In genomic region chr20:17909745-17910345, GRCh38 we compare ENCODE assay signal across 19 cellular contexts. TPM values are rescaled to one million over a fixed set of nuclear protein-coding genes. Genes with fewer than 3 reads are reported as not detected.
DNase-seq lines count a peak whose midpoint lies in the region; ATAC-seq and TF ChIP-seq lines count a peak whose summit lies in the region.
"Had no signal": no experiment of that assay in that cellular context is flagged by ENCODE, and none has a peak within 500 bp of the region (broad histone marks: within the 10 kb centered on the region; RNA-seq: fewer than 3 reads in every experiment).

No MANE protein-coding gene starts in this region.

- peak overlapping the region; percentile 23; the same call in 1 of the 2 replicates for H3K4ac ChIP-seq in IMR-90 (ENCODE audit: low read depth, low read length)

- peaks cover 2% of the 10 kb centered on the region; the same call in 1 of the 2 replicates for H3K4me1 Mint-ChIP-seq in WTC11
- H3K4me1 Mint-ChIP-seq: activated CD4-positive, alpha-beta T cell treated with anti-CD3 and anti-CD28 coated beads for 36 hours; activated naive CD4-positive, alpha-beta T cell treated with anti-CD3 and anti-CD28 coated beads, Interleukin-2, amount 50 U/mL, for 24 hours had no signal

- no peak overlapping the region for H4K5ac ChIP-seq in IMR-90 (ENCODE audit: low read depth, low read length)

- H3K27ac ChIP-seq in IMR-90 (ENCODE audit: insufficient read depth, low read length) = no peak overlapping the region
- peak overlapping the region; percentile 1 to 75 (median 74) for H3K27ac ChIP-seq in gastroesophageal sphincter
- H3K27ac ChIP-seq in tibial artery = peak overlapping the region; percentile 48 to 72

- H2AK9ac ChIP-seq in IMR-90 (replicated peaks; ENCODE audit: low read depth, low read length, poor library complexity) = no peak overlapping the region

- H3K27ac Mint-ChIP-seq in WTC11 = no peak overlapping the region
- H3K27ac Mint-ChIP-seq: activated CD4-positive, alpha-beta T cell treated with anti-CD3 and anti-CD28 coated beads for 36 hours; activated naive CD4-positive, alpha-beta T cell treated with anti-CD3 and anti-CD28 coated beads, Interleukin-2, amount 50 U/mL, for 24 hours; stimulated activated naive CD8-positive, alpha-beta T cell treated with anti-CD3 and anti-CD28 coated beads, Interleukin-15, Interleukin-2, amounts not matched to agents 100 ng/mL and 50 ng/mL, for 24 hours had no signal

- no CpG with 5 or more reads among the region's 5 CpGs for WGBS in IMR-90 (ENCODE audit: extremely low coverage in 2 of 2, insufficient read length in 1 of 2), 2 experiments
- WGBS in gastroesophageal sphincter (ENCODE audit: low coverage in 1 of 2), 2 donors = 32 to 64% methylated on average over 3 to 4 of the region's 5 CpGs

- dilution Hi-C loops in IMR-90 (cut with HindIII; ENCODE audit: low sequenced_read_pairs, unreplicated experiment) = no loop called here

- CTCF ChIA-PET in IMR-90 (lab: Yijun Ruan, JAX) (interaction anchor here (1.1 to 1.4 kb wide), 2 partner anchors 27 to 254 kb away, joined by 3 read pairs; no protein-coding TSS in a partner anchor), WTC11 (lab: Charles Lee) (no interaction called here)

- POLR2A ChIA-PET in IMR-90 (lab: Charles Lee; ENCODE audit: unreplicated experiment) (no interaction called here), WTC11 (lab: Charles Lee) (no interaction called here)

- H3K9me3 Mint-ChIP-seq in WTC11 = 0 out of 2 replicates have a peak, but pooled peaks cover 5% of the 10 kb centered on the region
- H3K9me3 Mint-ChIP-seq: activated naive CD4-positive, alpha-beta T cell treated with anti-CD3 and anti-CD28 coated beads, Interleukin-2, amount 50 U/mL, for 24 hours; stimulated activated naive CD8-positive, alpha-beta T cell treated with anti-CD3 and anti-CD28 coated beads, Interleukin-15, Interleukin-2, amounts not matched to agents 100 ng/mL and 50 ng/mL, for 24 hours had no signal

- no peak for TF ChIP-seq CTCF in IMR-90 (conservative IDR thresholded peaks at IDR 0.05; ENCODE audit: low read depth, low read length)
- TF ChIP-seq CTCF in gastroesophageal sphincter (IDR thresholded peaks at IDR 0.05) = no peak
- no peak for TF ChIP-seq CTCF in tibial artery (IDR thresholded peaks at IDR 0.05)
- no peak for TF ChIP-seq CTCF in WTC11 (IDR thresholded peaks at IDR 0.05)

- H3K9ac ChIP-seq in IMR-90 (ENCODE audit: low read depth, low read length) = no peak overlapping the region

- H2AFZ ChIP-seq in IMR-90 (replicated peaks; ENCODE audit: low read length, poor library complexity) = no peak overlapping the region

- H3K36me3 Mint-ChIP-seq in WTC11 = no peaks in the 10 kb centered on the region
- H3K36me3 Mint-ChIP-seq: activated naive CD4-positive, alpha-beta T cell treated with anti-CD3 and anti-CD28 coated beads, Interleukin-2, amount 50 U/mL, for 24 hours had no signal

- no peak for TF ChIP-seq POLR2A in IMR-90 (IDR thresholded peaks at IDR 0.05; ENCODE audit: low read depth, low read length)
- TF ChIP-seq POLR2A in gastroesophageal sphincter (IDR thresholded peaks at IDR 0.05) = no peak
- TF ChIP-seq POLR2A in erythroblast (IDR thresholded peaks at IDR 0.05; ENCODE audit: low read length) = no peak

- H3K4me1 ChIP-seq in IMR-90 (ENCODE audit: control insufficient read depth, insufficient read depth, low read length) = peaks cover 16% of the 10 kb centered on the region
- peaks cover 4 to 22% (median 14%) of the 10 kb centered on the region in 3 donors for H3K4me1 ChIP-seq in gastroesophageal sphincter
- H3K4me1 ChIP-seq in tibial artery = peaks cover 0 to 23% (median 12%) of the 10 kb centered on the region in 4 donors
- H3K4me1 ChIP-seq: BE2C had no signal

- ATAC-seq in IMR-90 (ENCODE audit: low read depth) (no peak), gastroesophageal sphincter (no peak), GM18520 (IDR thresholded peaks at IDR 0.05; ENCODE audit: unreplicated experiment) (no peak), WTC11 (no peak)
- ATAC-seq: activated CD4-positive, alpha-beta T cell treated with anti-CD3 and anti-CD28 coated beads for 36 hours had no signal

- H3K9me3 ChIP-seq in IMR-90 (ENCODE audit: control insufficient read depth, insufficient read depth, low read length) = no peaks in the 10 kb centered on the region
- no peaks in the 10 kb centered on the region for H3K9me3 ChIP-seq in gastroesophageal sphincter
- no peaks in the 10 kb centered on the region for H3K9me3 ChIP-seq in tibial artery
- H3K9me3 ChIP-seq: BE2C had no signal

- H3K4me3 ChIP-seq in IMR-90 (ENCODE audit: insufficient read depth, low read depth, low read length) (no peak overlapping the region), gastroesophageal sphincter (no peak overlapping the region), tibial artery (no peak overlapping the region)

- H3K4me3 Mint-ChIP-seq in WTC11 = no peak overlapping the region
- H3K4me3 Mint-ChIP-seq: activated CD4-positive, alpha-beta T cell treated with anti-CD3 and anti-CD28 coated beads for 36 hours; activated naive CD4-positive, alpha-beta T cell treated with anti-CD3 and anti-CD28 coated beads, Interleukin-2, amount 50 U/mL, for 24 hours; stimulated activated naive CD8-positive, alpha-beta T cell treated with anti-CD3 and anti-CD28 coated beads, Interleukin-15, Interleukin-2, amounts not matched to agents 100 ng/mL and 50 ng/mL, for 24 hours had no signal

- in situ Hi-C loops in IMR-90 (cut with MboI; ENCODE audit: low sequenced_read_pairs) = no loop called here

- H3K56ac ChIP-seq in IMR-90 (ENCODE audit: extremely low read depth, insufficient read depth, low read length) = no peak overlapping the region

- no peak overlapping the region for H4K91ac ChIP-seq in IMR-90 (ENCODE audit: insufficient read depth, low read depth, low read length)

- no peaks in the 10 kb centered on the region for H4K20me1 ChIP-seq in IMR-90 (ENCODE audit: insufficient read depth, low read length)

- H2BK20ac ChIP-seq in IMR-90 (ENCODE audit: low read depth, low read length) = peak overlapping the region; percentile 63

- H3K9me1 ChIP-seq in IMR-90 (ENCODE audit: insufficient read depth, low read length) = no peaks in the 10 kb centered on the region; the same call in 1 of the 2 replicates

- TF ChIP-seq RAD21 in IMR-90 (IDR thresholded peaks at IDR 0.05; ENCODE audit: low read length) = no peak

- H4K8ac ChIP-seq in IMR-90 (ENCODE audit: low read depth in 2 of 2, low read length in 2 of 2) = no peak overlapping the region

- no peaks in the 10 kb centered on the region for H3K79me1 ChIP-seq in IMR-90 (ENCODE audit: low read depth in 1 of 2, low read length in 2 of 2)

- H2BK15ac ChIP-seq in IMR-90 (ENCODE audit: low read depth, low read length) = no peak overlapping the region

- intact Hi-C loops in IMR-90 (cut with micrococcal nuclease) = no loop called here
- intact Hi-C loops in tibial artery (cut with DNase I; ENCODE audit: low total_unique reads) = no loop called here

- H3K18ac ChIP-seq in IMR-90 (ENCODE audit: low read depth, low read length) = no peak overlapping the region

- no peaks in the 10 kb centered on the region for H3K27me3 Mint-ChIP-seq in WTC11 (ENCODE audit: low read depth)

- no peak for TF ChIP-seq EP300 in gastroesophageal sphincter (IDR thresholded peaks at IDR 0.05)

- H3K23ac ChIP-seq in IMR-90 (ENCODE audit: low read depth, low read length) = 0 out of 2 replicates have a peak overlapping the region, but pooled peaks have one; percentile 31

- H2BK120ac ChIP-seq in IMR-90 (ENCODE audit: low read depth, low read length) = peak overlapping the region; percentile 46

- DNase-seq in IMR-90 (no peak), myocyte (ENCODE audit: low read depth) (peak; percentile 35), tibial artery (no peak), NCI-H146 (lab: John Stamatoyannopoulos, UW) (no peak), erythroblast (lab: John Stamatoyannopoulos, UW) (no peak), WTC11 (ENCODE audit: low spot score) (no peak)
- DNase-seq: activated CD4-positive, alpha-beta T cell treated with anti-CD3 and anti-CD28 coated beads for 36 hours; BE2C; effector memory CD4-positive, alpha-beta T cell; KBM-7; NCI-H1417; NCI-H226; occipital lobe; SHP77 treated with DMSO at 0.1 percent for 48 hours; T-helper 9 cell had no signal

- H3K4me2 ChIP-seq in IMR-90 (ENCODE audit: low read depth, low read length) = no peak overlapping the region

- H2BK5ac ChIP-seq in IMR-90 (ENCODE audit: low read depth, low read length, poor library complexity, severe bottlenecking) = no peak overlapping the region

- no peaks in the 10 kb centered on the region for H3K27me3 ChIP-seq in IMR-90 (ENCODE audit: control insufficient read depth, insufficient read depth, low read length)
- no peaks in the 10 kb centered on the region for H3K27me3 ChIP-seq in gastroesophageal sphincter
- H3K27me3 ChIP-seq in tibial artery = no peaks in the 10 kb centered on the region
- H3K27me3 ChIP-seq: BE2C had no signal

- H3K14ac ChIP-seq in IMR-90 (replicated peaks; ENCODE audit: low read depth, low read length) = peak overlapping the region; percentile 32; the same call in 1 of the 2 replicates

- peak overlapping the region; percentile 61; the same call in 1 of the 2 replicates for H2AK5ac ChIP-seq in IMR-90 (ENCODE audit: low read depth, low read length)

- H3K36me3 ChIP-seq in IMR-90 (ENCODE audit: control insufficient read depth, insufficient read depth, low read length) (no peaks in the 10 kb centered on the region), gastroesophageal sphincter (no peaks in the 10 kb centered on the region), tibial artery (no peaks in the 10 kb centered on the region)
- H3K36me3 ChIP-seq: BE2C had no signal

- no TSS peak for BruUV-seq in IMR-90 (replicated peaks; lab: Mats Ljungman, UMichigan)

TF ChIP-seq in IMR-90, 13 proteins besides CTCF, POLR2A, EP300 and RAD21 (continues in another document):
- TF ChIP-seq MAZ (IDR thresholded peaks at IDR 0.05; ENCODE audit: borderline replicate concordance, low read depth, low read length) (no peak), BHLHE40 (IDR thresholded peaks at IDR 0.05; ENCODE audit: low read depth, low read length) (no peak)

TF ChIP-seq in WTC11, 78 proteins besides CTCF, POLR2A, EP300 and RAD21 (continues in another document):
- no peak for TF ChIP-seq NFYB (CRISPR knock-in tag; conservative IDR thresholded peaks at IDR 0.05; ENCODE audit: low read depth)

RNA-seq across cellular contexts. Expression of gene SNX5, which starts 58.7 kb away (rescaled TPM):
- total RNA-seq in IMR-90 (2012; rRNA removed) = 65.4 and 85.0 TPM in 2 replicates
- polyA plus RNA-seq in IMR-90 (2012; rRNA removed) = 76.7 and 92.8 TPM in 2 replicates
- 36.7 and 37.4 TPM in 2 replicates for polyA plus RNA-seq in IMR-90 (2012; cell fraction: cytosol; rRNA removed)
- polyA plus RNA-seq in IMR-90 (2012; cell fraction: nucleus; rRNA removed; ENCODE audit: low replicate concordance) = 163 and 192 TPM in 2 replicates
- 10 to 100 TPM; 47.5 to 90.9 (median 70.2) TPM for total RNA-seq in gastroesophageal sphincter
- total RNA-seq in myocyte = 45.9 and 57.1 TPM in 2 replicates
- polyA plus RNA-seq in myocyte (2012) = 38.6 TPM
- total RNA-seq in WTC11 (2021) = 172 to 192 TPM (median 173 TPM) in 3 replicates

RNA-seq across cellular contexts. Expression of gene MGME1, which starts 59.0 kb away (rescaled TPM):
- total RNA-seq in IMR-90 (2012; rRNA removed) (7.2 and 8.1 TPM in 2 replicates), gastroesophageal sphincter (10 to 100 TPM in 2 of 4 donors, 1 to 10 TPM in 2; 6.3 to 13.5 (median 9.9) TPM), myocyte (10.9 and 11.3 TPM in 2 replicates), WTC11 (2021) (55.0 to 59.2 TPM (median 56.0 TPM) in 3 replicates)
- polyA plus RNA-seq in IMR-90 (2012; rRNA removed) = 7.1 and 9.3 TPM in 2 replicates
- polyA plus RNA-seq in IMR-90 (2012; cell fraction: cytosol; rRNA removed) = 2.2 and 2.3 TPM in 2 replicates
- 4.7 and 13.8 TPM in 2 replicates for polyA plus RNA-seq in IMR-90 (2012; cell fraction: nucleus; rRNA removed; ENCODE audit: low replicate concordance)
- 12.4 TPM for polyA plus RNA-seq in myocyte (2012)
